12 cellular contexts compared by ENCODE assay signal in genomic region chr3:117602054-117602644, GRCh38.
"Had no signal": no experiment of that assay in that cellular context is flagged by ENCODE, and none has a peak within 500 bp of the region (broad histone marks: within the 10 kb centered on the region; RNA-seq: fewer than 3 reads in every experiment).

No MANE protein-coding gene starts in this region.

- H3K27me3 ChIP-seq: neutrophil, transverse colon had no signal

- DNase-seq: activated CD4-positive, alpha-beta T cell treated with anti-CD3 and anti-CD28 coated beads for 36 hours; activated naive CD4-positive, alpha-beta T cell treated with anti-CD3 and anti-CD28 coated beads for 36 hours; dermis blood vessel endothelial cell; hypothalamus; kidney glomerular epithelial cell; posterior cingulate gyrus; right cardiac atrium; stimulated activated naive B cell treated with anti-CD40 and anti-IgM and Interleukin-4, amounts not matched to agents 10 μg/mL and 1 μg/mL and 100 μg/mL, for 72 hours; T-helper 9 cell; transverse colon had no signal

- H3K4me1 ChIP-seq: transverse colon had no signal

- H3K36me3 ChIP-seq: neutrophil, transverse colon had no signal

- H3K4me3 ChIP-seq: transverse colon had no signal

- ATAC-seq: activated CD4-positive, alpha-beta T cell treated with anti-CD3 and anti-CD28 coated beads for 36 hours; activated T-helper 17 cell treated with anti-CD3 and anti-CD28 coated beads, Interleukin-2, amount 50 U/mL, for 72 hours; right cardiac atrium; stimulated activated naive B cell treated with anti-CD40 and anti-IgM and Interleukin-4, amounts not matched to agents 10 μg/mL and 1 μg/mL and 100 μg/mL, for 72 hours had no signal

- H3K9me3 ChIP-seq: neutrophil, transverse colon had no signal

- H3K27ac ChIP-seq: neutrophil, transverse colon had no signal
